ENCODE assay signal across 1 cellular context in the genomic region with DNA sequence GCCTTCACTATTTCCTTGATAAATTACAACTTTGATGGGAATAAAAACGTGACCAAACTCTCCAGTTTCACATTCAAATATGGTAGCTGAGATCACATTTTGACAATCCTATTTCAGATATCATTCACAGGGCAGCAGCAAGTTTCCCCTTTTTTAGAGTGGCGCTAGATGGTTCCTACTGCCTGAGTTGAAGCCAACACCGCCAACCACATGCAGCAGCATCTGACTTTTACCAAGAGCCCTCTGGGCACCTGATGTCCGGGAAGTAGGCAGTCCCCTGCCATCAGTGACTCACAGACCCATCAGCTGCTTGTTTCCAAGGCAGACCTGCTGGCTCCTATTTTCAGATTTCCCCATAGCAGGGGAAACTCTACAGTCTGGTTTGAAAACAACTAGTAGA.
TF ChIP-seq lines count a peak whose summit lies in the region.

No MANE protein-coding gene starts in this region.

TF ChIP-seq in GM12878, 131 proteins besides CTCF, POLR2A, EP300 and RAD21 (continued from another document and continues in another):
- TF ChIP-seq, protein P1, sequence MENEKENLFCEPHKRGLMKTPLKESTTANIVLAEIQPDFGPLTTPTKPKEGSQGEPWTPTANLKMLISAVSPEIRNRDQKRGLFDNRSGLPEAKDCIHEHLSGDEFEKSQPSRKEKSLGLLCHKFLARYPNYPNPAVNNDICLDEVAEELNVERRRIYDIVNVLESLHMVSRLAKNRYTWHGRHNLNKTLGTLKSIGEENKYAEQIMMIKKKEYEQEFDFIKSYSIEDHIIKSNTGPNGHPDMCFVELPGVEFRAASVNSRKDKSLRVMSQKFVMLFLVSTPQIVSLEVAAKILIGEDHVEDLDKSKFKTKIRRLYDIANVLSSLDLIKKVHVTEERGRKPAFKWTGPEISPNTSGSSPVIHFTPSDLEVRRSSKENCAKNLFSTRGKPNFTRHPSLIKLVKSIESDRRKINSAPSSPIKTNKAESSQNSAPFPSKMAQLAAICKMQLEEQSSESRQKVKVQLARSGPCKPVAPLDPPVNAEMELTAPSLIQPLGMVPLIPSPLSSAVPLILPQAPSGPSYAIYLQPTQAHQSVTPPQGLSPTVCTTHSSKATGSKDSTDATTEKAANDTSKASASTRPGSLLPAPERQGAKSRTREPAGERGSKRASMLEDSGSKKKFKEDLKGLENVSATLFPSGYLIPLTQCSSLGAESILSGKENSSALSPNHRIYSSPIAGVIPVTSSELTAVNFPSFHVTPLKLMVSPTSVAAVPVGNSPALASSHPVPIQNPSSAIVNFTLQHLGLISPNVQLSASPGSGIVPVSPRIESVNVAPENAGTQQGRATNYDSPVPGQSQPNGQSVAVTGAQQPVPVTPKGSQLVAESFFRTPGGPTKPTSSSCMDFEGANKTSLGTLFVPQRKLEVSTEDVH (IDR thresholded peaks at IDR 0.05; ENCODE audit: low read depth, partially characterized antibody): no peak
- TF ChIP-seq TCF7 (IDR thresholded peaks at IDR 0.05; ENCODE audit: borderline replicate concordance): no peak
- peak; percentile 55 for TF ChIP-seq RUNX3 (IDR thresholded peaks at IDR 0.05; ENCODE audit: low read length)
- no peak for TF ChIP-seq ZNF274 (IDR thresholded peaks at IDR 0.05; ENCODE audit: insufficient read depth, insufficient read length)
- TF ChIP-seq ESRRA (IDR thresholded peaks at IDR 0.05; ENCODE audit: low read length): no peak
- TF ChIP-seq KDM1A (IDR thresholded peaks at IDR 0.05; ENCODE audit: borderline replicate concordance): no peak
- TF ChIP-seq SP1 (IDR thresholded peaks at IDR 0.05; ENCODE audit: low read depth, low read length): no peak
- TF ChIP-seq CBX5 (IDR thresholded peaks at IDR 0.05; ENCODE audit: low read depth): no peak
- no peak for TF ChIP-seq MXI1 (IDR thresholded peaks at IDR 0.05; ENCODE audit: low read depth, low read length)
- TF ChIP-seq HDAC6 (IDR thresholded peaks at IDR 0.05; ENCODE audit: unreplicated experiment): no peak
- TF ChIP-seq KAT2A (conservative IDR thresholded peaks at IDR 0.05; ENCODE audit: control insufficient read depth, low read depth, low read length): no peak
- TF ChIP-seq DPF2 (IDR thresholded peaks at IDR 0.05): 0 out of 2 replicates have a peak, but pooled peaks have one; percentile 45
- TF ChIP-seq ATF7 (IDR thresholded peaks at IDR 0.05; ENCODE audit: low read depth): 0 out of 2 replicates have a peak, but pooled peaks have one; percentile 15
- TF ChIP-seq BACH1 (IDR thresholded peaks at IDR 0.05; ENCODE audit: borderline replicate concordance): no peak
- TF ChIP-seq, protein P2, sequence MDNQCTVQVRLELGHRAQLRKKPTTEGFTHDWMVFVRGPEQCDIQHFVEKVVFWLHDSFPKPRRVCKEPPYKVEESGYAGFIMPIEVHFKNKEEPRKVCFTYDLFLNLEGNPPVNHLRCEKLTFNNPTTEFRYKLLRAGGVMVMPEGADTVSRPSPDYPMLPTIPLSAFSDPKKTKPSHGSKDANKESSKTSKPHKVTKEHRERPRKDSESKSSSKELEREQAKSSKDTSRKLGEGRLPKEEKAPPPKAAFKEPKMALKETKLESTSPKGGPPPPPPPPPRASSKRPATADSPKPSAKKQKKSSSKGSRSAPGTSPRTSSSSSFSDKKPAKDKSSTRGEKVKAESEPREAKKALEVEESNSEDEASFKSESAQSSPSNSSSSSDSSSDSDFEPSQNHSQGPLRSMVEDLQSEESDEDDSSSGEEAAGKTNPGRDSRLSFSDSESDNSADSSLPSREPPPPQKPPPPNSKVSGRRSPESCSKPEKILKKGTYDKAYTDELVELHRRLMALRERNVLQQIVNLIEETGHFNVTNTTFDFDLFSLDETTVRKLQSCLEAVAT (IDR thresholded peaks at IDR 0.05): no peak
- no peak for TF ChIP-seq WRNIP1 (IDR thresholded peaks at IDR 0.05; ENCODE audit: borderline replicate concordance, low read depth, low read length)
- no peak for TF ChIP-seq MYB (IDR thresholded peaks at IDR 0.05; ENCODE audit: borderline replicate concordance, low read depth, low read length)
- TF ChIP-seq HDGF (IDR thresholded peaks at IDR 0.05): no peak
- TF ChIP-seq, protein P3, sequence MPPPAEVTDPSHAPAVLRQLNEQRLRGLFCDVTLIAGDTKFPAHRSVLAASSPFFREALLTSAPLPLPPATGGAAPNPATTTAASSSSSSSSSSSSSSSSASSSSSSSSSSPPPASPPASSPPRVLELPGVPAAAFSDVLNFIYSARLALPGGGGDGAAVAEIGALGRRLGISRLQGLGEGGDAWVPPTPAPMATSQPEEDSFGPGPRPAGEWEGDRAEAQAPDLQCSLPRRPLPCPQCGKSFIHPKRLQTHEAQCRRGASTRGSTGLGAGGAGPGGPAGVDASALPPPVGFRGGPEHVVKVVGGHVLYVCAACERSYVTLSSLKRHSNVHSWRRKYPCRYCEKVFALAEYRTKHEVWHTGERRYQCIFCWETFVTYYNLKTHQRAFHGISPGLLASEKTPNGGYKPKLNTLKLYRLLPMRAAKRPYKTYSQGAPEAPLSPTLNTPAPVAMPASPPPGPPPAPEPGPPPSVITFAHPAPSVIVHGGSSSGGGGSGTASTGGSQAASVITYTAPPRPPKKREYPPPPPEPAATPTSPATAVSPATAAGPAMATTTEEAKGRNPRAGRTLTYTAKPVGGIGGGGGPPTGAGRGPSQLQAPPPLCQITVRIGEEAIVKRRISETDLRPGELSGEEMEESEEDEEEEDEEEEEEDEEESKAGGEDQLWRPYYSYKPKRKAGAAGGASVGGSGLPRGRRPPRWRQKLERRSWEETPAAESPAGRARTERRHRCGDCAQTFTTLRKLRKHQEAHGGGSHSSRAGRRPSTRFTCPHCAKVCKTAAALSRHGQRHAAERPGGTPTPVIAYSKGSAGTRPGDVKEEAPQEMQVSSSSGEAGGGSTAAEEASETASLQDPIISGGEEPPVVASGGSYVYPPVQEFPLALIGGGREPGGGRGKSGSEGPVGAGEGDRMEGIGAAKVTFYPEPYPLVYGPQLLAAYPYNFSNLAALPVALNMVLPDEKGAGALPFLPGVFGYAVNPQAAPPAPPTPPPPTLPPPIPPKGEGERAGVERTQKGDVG (CRISPR knock-in tag; IDR thresholded peaks at IDR 0.05): no peak
- no peak for TF ChIP-seq ZBED1 (IDR thresholded peaks at IDR 0.05; ENCODE audit: borderline replicate concordance)
- TF ChIP-seq TBL1XR1 (IDR thresholded peaks at IDR 0.05; ENCODE audit: low read depth, low read length): no peak
- TF ChIP-seq PML (IDR thresholded peaks at IDR 0.05; ENCODE audit: low read length): no peak
- no peak for TF ChIP-seq RELA (IDR thresholded peaks at IDR 0.05; ENCODE audit: borderline replicate concordance, partially characterized antibody)
- TF ChIP-seq NRF1 (conservative IDR thresholded peaks at IDR 0.05; ENCODE audit: low read depth, low read length): no peak
- no peak for TF ChIP-seq CEBPB (IDR thresholded peaks at IDR 0.05; ENCODE audit: borderline replicate concordance in 1 of 2, low read depth in 2 of 2, low read length in 2 of 2)
- TF ChIP-seq, protein P4, sequence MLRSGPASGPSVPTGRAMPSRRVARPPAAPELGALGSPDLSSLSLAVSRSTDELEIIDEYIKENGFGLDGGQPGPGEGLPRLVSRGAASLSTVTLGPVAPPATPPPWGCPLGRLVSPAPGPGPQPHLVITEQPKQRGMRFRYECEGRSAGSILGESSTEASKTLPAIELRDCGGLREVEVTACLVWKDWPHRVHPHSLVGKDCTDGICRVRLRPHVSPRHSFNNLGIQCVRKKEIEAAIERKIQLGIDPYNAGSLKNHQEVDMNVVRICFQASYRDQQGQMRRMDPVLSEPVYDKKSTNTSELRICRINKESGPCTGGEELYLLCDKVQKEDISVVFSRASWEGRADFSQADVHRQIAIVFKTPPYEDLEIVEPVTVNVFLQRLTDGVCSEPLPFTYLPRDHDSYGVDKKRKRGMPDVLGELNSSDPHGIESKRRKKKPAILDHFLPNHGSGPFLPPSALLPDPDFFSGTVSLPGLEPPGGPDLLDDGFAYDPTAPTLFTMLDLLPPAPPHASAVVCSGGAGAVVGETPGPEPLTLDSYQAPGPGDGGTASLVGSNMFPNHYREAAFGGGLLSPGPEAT (IDR thresholded peaks at IDR 0.05; ENCODE audit: low read depth): no peak; the same call in 1 of the 2 replicates
- no peak for TF ChIP-seq YBX1 (IDR thresholded peaks at IDR 0.05)
- no peak for TF ChIP-seq SUPT20H (IDR thresholded peaks at IDR 0.05; ENCODE audit: borderline replicate concordance, control insufficient read depth, low read depth, low read length)
- no peak for TF ChIP-seq POU2F2 (IDR thresholded peaks at IDR 0.05; ENCODE audit: borderline replicate concordance, low read depth, low read length)
- no peak for TF ChIP-seq CBFB (IDR thresholded peaks at IDR 0.05; ENCODE audit: low read depth)
- TF ChIP-seq MYC (IDR thresholded peaks at IDR 0.05; ENCODE audit: insufficient read depth, insufficient read length, insufficient replicate concordance, low read length, severe bottlenecking): no peak
- TF ChIP-seq, protein P5, sequence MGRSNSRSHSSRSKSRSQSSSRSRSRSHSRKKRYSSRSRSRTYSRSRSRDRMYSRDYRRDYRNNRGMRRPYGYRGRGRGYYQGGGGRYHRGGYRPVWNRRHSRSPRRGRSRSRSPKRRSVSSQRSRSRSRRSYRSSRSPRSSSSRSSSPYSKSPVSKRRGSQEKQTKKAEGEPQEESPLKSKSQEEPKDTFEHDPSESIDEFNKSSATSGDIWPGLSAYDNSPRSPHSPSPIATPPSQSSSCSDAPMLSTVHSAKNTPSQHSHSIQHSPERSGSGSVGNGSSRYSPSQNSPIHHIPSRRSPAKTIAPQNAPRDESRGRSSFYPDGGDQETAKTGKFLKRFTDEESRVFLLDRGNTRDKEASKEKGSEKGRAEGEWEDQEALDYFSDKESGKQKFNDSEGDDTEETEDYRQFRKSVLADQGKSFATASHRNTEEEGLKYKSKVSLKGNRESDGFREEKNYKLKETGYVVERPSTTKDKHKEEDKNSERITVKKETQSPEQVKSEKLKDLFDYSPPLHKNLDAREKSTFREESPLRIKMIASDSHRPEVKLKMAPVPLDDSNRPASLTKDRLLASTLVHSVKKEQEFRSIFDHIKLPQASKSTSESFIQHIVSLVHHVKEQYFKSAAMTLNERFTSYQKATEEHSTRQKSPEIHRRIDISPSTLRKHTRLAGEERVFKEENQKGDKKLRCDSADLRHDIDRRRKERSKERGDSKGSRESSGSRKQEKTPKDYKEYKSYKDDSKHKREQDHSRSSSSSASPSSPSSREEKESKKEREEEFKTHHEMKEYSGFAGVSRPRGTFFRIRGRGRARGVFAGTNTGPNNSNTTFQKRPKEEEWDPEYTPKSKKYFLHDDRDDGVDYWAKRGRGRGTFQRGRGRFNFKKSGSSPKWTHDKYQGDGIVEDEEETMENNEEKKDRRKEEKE (IDR thresholded peaks at IDR 0.05): no peak
- no peak for TF ChIP-seq MTA3 (IDR thresholded peaks at IDR 0.05; ENCODE audit: borderline replicate concordance, low read length)
- no peak for TF ChIP-seq FOXK2 (IDR thresholded peaks at IDR 0.05)
- no peak for TF ChIP-seq KLF5 (IDR thresholded peaks at IDR 0.05; ENCODE audit: partially characterized antibody)
- no peak for TF ChIP-seq TAF1 (IDR thresholded peaks at IDR 0.05; ENCODE audit: borderline replicate concordance, low read depth, low read length)
- no peak for TF ChIP-seq NR2C2 (IDR thresholded peaks at IDR 0.05; ENCODE audit: borderline replicate concordance, control insufficient read depth, insufficient read length, low read depth)
- TF ChIP-seq, protein P6, sequence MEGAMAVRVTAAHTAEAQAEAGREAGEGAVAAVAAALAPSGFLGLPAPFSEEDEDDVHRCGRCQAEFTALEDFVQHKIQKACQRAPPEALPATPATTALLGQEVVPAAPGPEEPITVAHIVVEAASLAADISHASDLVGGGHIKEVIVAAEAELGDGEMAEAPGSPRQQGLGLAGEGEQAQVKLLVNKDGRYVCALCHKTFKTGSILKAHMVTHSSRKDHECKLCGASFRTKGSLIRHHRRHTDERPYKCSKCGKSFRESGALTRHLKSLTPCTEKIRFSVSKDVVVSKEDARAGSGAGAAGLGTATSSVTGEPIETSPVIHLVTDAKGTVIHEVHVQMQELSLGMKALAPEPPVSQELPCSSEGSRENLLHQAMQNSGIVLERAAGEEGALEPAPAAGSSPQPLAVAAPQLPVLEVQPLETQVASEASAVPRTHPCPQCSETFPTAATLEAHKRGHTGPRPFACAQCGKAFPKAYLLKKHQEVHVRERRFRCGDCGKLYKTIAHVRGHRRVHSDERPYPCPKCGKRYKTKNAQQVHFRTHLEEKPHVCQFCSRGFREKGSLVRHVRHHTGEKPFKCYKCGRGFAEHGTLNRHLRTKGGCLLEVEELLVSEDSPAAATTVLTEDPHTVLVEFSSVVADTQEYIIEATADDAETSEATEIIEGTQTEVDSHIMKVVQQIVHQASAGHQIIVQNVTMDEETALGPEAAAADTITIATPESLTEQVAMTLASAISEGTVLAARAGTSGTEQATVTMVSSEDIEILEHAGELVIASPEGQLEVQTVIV (IDR thresholded peaks at IDR 0.05; ENCODE audit: borderline replicate concordance, partially characterized antibody): no peak
- TF ChIP-seq, protein P7, sequence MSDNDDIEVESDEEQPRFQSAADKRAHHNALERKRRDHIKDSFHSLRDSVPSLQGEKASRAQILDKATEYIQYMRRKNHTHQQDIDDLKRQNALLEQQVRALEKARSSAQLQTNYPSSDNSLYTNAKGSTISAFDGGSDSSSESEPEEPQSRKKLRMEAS (IDR thresholded peaks at IDR 0.05; ENCODE audit: low read depth, low read length): no peak
- TF ChIP-seq PAX8 (IDR thresholded peaks at IDR 0.05): no peak
- TF ChIP-seq, protein P8, sequence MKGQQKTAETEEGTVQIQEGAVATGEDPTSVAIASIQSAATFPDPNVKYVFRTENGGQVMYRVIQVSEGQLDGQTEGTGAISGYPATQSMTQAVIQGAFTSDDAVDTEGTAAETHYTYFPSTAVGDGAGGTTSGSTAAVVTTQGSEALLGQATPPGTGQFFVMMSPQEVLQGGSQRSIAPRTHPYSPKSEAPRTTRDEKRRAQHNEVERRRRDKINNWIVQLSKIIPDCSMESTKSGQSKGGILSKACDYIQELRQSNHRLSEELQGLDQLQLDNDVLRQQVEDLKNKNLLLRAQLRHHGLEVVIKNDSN (IDR thresholded peaks at IDR 0.05; ENCODE audit: borderline replicate concordance, extremely low read length, insufficient read depth, low read depth, low read length): peak; percentile 5
- TF ChIP-seq, protein P9, sequence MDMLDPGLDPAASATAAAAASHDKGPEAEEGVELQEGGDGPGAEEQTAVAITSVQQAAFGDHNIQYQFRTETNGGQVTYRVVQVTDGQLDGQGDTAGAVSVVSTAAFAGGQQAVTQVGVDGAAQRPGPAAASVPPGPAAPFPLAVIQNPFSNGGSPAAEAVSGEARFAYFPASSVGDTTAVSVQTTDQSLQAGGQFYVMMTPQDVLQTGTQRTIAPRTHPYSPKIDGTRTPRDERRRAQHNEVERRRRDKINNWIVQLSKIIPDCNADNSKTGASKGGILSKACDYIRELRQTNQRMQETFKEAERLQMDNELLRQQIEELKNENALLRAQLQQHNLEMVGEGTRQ (IDR thresholded peaks at IDR 0.05; ENCODE audit: borderline replicate concordance, low read depth, low read length): no peak
- TF ChIP-seq NFIC (IDR thresholded peaks at IDR 0.05; ENCODE audit: low read depth, low read length): no peak; the same call in 1 of the 2 replicates
- no peak for TF ChIP-seq SUZ12 (IDR thresholded peaks at IDR 0.05; ENCODE audit: unreplicated experiment)
- TF ChIP-seq MTA2 (IDR thresholded peaks at IDR 0.05; ENCODE audit: low read depth): 0 out of 2 replicates have a peak, but pooled peaks have one; percentile 13
- no peak for TF ChIP-seq JUND (IDR thresholded peaks at IDR 0.05; ENCODE audit: low read depth, low read length)
- TF ChIP-seq RAD51 (IDR thresholded peaks at IDR 0.05): peak; percentile 50; the same call in 1 of the 2 replicates
- TF ChIP-seq NR2F1 (conservative IDR thresholded peaks at IDR 0.05): no peak
- TF ChIP-seq FOXM1 (IDR thresholded peaks at IDR 0.05; ENCODE audit: low read depth, low read length): no peak; the same call in 1 of the 2 replicates
- TF ChIP-seq ZNF384 (IDR thresholded peaks at IDR 0.05; ENCODE audit: borderline replicate concordance, low read depth, low read length): no peak
- no peak for TF ChIP-seq SREBF2 (IDR thresholded peaks at IDR 0.05; ENCODE audit: low read length)
